ENCODE assay signal across 8 cellular contexts in the genomic region with DNA sequence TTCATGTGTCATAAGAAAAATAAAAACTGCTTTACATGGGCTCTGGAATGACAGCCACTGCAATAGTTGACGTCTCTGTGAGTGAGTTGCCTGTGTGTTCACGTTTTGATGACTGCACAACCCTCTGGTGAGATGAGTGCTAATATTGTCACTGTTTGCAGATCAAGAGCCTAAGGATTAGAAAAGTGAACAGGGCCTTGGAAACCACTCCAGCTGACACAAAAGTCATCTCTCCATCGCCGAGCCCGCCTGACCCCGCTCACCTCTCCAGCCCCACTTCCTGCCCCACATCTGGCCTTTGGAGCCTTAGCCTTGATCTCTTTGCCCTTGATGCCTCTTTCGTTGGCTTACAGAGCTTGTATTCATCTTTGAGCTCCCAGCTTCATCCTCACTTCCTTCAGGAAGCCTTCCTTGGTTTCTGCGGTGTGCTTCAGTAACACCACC.
"Had no signal": no experiment of that assay in that cellular context is flagged by ENCODE, and none has a peak within 500 bp of the region (broad histone marks: within the 10 kb centered on the region; RNA-seq: fewer than 3 reads in every experiment).

No MANE protein-coding gene starts in this region.

- H3K27ac ChIP-seq: HL-60 had no signal

- H3K27ac Mint-ChIP-seq: GM23338, H9, HFFc6, IgD-negative memory B cell had no signal

- H3K4me1 Mint-ChIP-seq: GM23338, IgD-negative memory B cell had no signal

- ATAC-seq: GM23338, HCT116, HepG2, K562 had no signal

- H3K4me3 Mint-ChIP-seq: GM23338, H9, HFFc6, IgD-negative memory B cell had no signal

- H3K4me3 ChIP-seq: GM23338, K562 had no signal

- DNase-seq: H9, HFFc6 had no signal
